In the genomic region with DNA sequence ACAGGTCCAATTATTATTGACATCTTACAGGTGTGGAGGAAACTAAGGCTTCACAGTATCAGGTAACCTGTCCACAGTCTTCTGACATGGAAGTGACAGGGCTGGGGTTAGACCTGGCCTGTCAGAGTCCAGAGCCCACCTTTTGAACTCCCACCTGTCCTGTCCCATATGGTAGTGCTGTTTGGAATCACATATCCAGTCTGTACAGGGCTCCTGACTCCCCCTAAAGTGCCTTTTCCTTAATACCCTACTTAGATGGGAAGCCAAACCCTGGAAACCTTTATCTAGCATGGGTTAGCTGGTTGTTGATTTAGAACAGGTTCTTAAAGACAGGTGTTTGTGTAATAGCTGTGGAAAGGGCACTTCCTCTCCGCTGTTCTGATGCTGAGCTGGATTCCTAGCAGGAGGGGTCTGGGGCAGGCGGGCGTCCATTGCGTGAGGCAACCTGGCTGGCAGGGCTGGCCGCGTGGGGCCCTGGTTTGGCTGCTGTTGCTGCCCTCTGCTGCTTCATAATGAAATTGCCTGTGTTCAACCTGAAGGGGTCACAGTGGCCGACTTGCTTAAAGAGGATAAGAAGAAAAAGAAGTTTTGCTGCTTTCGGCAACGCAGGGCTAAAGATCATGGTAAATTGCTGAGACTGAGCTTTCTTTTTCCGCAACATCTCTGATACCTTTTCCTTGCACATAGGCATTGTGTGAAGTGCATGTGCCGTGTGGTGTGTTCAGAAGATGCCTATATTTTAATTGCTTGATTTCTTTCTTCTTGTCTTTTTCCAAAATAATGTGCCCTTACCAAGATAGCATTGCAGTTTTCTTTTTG, we compare ENCODE assay signal across 1 cellular context.
TF ChIP-seq lines count a peak whose summit lies in the region.

No MANE protein-coding gene starts in this region.

TF ChIP-seq in HepG2, 621 proteins besides CTCF, POLR2A, EP300 and RAD21 (continued from another document and continues in another):
- TF ChIP-seq MIXL1 (CRISPR knock-in tag; IDR thresholded peaks at IDR 0.05) = 0 out of 2 replicates have a peak, but pooled peaks have one; percentile 22
- TF ChIP-seq, protein P1, sequence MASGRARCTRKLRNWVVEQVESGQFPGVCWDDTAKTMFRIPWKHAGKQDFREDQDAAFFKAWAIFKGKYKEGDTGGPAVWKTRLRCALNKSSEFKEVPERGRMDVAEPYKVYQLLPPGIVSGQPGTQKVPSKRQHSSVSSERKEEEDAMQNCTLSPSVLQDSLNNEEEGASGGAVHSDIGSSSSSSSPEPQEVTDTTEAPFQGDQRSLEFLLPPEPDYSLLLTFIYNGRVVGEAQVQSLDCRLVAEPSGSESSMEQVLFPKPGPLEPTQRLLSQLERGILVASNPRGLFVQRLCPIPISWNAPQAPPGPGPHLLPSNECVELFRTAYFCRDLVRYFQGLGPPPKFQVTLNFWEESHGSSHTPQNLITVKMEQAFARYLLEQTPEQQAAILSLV (CRISPR knock-in tag; IDR thresholded peaks at IDR 0.05; ENCODE audit: borderline replicate concordance) = no peak
- no peak for TF ChIP-seq NCOR1 (IDR thresholded peaks at IDR 0.05; ENCODE audit: borderline replicate concordance, low read length)
- no peak for TF ChIP-seq GMEB1 (CRISPR knock-in tag; IDR thresholded peaks at IDR 0.05; ENCODE audit: borderline replicate concordance)
- no peak for TF ChIP-seq ZNF20 (CRISPR knock-in tag; IDR thresholded peaks at IDR 0.05)
- TF ChIP-seq U2AF2 (IDR thresholded peaks at IDR 0.05; ENCODE audit: low read depth, low read length) = no peak
- TF ChIP-seq, protein P2, sequence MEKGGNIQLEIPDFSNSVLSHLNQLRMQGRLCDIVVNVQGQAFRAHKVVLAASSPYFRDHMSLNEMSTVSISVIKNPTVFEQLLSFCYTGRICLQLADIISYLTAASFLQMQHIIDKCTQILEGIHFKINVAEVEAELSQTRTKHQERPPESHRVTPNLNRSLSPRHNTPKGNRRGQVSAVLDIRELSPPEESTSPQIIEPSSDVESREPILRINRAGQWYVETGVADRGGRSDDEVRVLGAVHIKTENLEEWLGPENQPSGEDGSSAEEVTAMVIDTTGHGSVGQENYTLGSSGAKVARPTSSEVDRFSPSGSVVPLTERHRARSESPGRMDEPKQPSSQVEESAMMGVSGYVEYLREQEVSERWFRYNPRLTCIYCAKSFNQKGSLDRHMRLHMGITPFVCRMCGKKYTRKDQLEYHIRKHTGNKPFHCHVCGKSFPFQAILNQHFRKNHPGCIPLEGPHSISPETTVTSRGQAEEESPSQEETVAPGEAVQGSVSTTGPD (CRISPR knock-in tag; IDR thresholded peaks at IDR 0.05) = no peak
- TF ChIP-seq ZNF407 (CRISPR knock-in tag; IDR thresholded peaks at IDR 0.05; ENCODE audit: not compliant biosample characterization) = no peak
- no peak for TF ChIP-seq ZNF335 (CRISPR knock-in tag; IDR thresholded peaks at IDR 0.05)
- TF ChIP-seq, protein P3, sequence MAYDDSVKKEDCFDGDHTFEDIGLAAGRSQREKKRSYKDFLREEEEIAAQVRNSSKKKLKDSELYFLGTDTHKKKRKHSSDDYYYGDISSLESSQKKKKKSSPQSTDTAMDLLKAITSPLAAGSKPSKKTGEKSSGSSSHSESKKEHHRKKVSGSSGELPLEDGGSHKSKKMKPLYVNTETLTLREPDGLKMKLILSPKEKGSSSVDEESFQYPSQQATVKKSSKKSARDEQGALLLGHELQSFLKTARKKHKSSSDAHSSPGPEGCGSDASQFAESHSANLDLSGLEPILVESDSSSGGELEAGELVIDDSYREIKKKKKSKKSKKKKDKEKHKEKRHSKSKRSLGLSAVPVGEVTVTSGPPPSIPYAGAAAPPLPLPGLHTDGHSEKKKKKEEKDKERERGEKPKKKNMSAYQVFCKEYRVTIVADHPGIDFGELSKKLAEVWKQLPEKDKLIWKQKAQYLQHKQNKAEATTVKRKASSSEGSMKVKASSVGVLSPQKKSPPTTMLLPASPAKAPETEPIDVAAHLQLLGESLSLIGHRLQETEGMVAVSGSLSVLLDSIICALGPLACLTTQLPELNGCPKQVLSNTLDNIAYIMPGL (CRISPR knock-in tag; IDR thresholded peaks at IDR 0.05; ENCODE audit: borderline replicate concordance in 1 of 2, low read depth in 1 of 2) = 0 out of 4 replicates have a peak, but pooled peaks of 1 of the 2 experiments have one; percentile 21
- TF ChIP-seq, protein P4, sequence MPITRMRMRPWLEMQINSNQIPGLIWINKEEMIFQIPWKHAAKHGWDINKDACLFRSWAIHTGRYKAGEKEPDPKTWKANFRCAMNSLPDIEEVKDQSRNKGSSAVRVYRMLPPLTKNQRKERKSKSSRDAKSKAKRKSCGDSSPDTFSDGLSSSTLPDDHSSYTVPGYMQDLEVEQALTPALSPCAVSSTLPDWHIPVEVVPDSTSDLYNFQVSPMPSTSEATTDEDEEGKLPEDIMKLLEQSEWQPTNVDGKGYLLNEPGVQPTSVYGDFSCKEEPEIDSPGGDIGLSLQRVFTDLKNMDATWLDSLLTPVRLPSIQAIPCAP (CRISPR knock-in tag; IDR thresholded peaks at IDR 0.05; ENCODE audit: low read depth) = no peak
- TF ChIP-seq TMF1 (CRISPR knock-in tag; IDR thresholded peaks at IDR 0.05; ENCODE audit: low read depth) = no peak
- no peak for TF ChIP-seq TGIF2 (CRISPR knock-in tag; IDR thresholded peaks at IDR 0.05)
- TF ChIP-seq FOXK1 (CRISPR knock-in tag; IDR thresholded peaks at IDR 0.05; ENCODE audit: borderline replicate concordance, low read depth) = no peak
- no peak for TF ChIP-seq ARID4A (CRISPR knock-in tag; IDR thresholded peaks at IDR 0.05; ENCODE audit: borderline replicate concordance)
- TF ChIP-seq ZZZ3 (CRISPR knock-in tag; IDR thresholded peaks at IDR 0.05; ENCODE audit: borderline replicate concordance) = no peak
- TF ChIP-seq CEBPG (CRISPR knock-in tag; IDR thresholded peaks at IDR 0.05) = 0 out of 2 replicates have a peak, but pooled peaks have one; percentile 29
- TF ChIP-seq SAP130 (CRISPR knock-in tag; IDR thresholded peaks at IDR 0.05; ENCODE audit: low read depth) = no peak
